ENCODE assay signal across 9 cellular contexts in the genomic region with DNA sequence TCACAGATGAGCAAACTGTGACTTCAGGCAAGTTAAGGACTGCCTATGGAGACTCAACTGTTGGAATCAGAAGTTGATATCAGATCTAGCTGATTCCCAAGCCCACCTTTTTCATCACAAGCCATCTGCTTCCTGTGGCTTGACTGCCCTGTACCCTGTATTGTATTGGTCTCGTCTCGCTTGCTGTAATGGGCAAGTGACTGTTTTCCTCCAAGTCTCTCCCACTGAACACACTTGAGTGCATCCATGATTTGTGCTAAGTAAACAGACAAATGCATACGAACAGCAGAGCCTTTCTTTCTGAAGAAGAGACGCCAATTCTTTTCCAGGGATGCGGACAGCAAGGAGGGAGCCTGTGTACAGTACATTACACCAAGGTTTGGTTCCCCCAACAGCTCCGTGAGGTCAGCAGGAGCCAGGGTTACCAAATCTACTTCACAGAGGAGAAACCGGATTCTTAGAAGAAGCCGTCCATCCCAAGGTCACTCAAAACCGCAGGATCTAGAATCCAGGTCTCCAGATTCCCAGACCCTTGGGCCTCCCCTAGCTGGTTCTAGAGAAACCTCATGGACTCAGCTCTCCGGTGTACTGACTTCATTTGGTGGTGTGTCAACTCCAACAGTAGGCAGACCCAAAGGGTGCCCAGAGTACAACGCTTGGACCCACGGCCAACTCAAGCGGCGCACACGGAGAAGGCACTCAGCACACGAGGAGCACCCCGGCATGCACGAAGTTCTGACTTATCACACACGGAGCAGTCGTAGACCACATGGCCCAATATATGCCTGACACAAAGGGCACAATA. TPM values are rescaled to one million over a fixed set of nuclear protein-coding genes. Genes with fewer than 3 reads are reported as not detected.
DNase-seq lines count a peak whose midpoint lies in the region; ATAC-seq and TF ChIP-seq lines count a peak whose summit lies in the region.
"Had no signal": no experiment of that assay in that cellular context is flagged by ENCODE, and none has a peak within 500 bp of the region (broad histone marks: within the 10 kb centered on the region; RNA-seq: fewer than 3 reads in every experiment).

No MANE protein-coding gene starts in this region.

- H3K36me3 Mint-ChIP-seq in activated naive CD8-positive, alpha-beta T cell = peaks cover 13% of the 10 kb centered on the region

- H3K27me3 ChIP-seq in left ventricle myocardium inferior (ENCODE audit: low read depth) = no peaks in the 10 kb centered on the region

- no peaks in the 10 kb centered on the region for H3K9me3 Mint-ChIP-seq in activated naive CD8-positive, alpha-beta T cell (ENCODE audit: low read depth)

- H3K9me3 ChIP-seq in left ventricle myocardium inferior (replicated peaks) = no peaks in the 10 kb centered on the region

- H3K4me1 ChIP-seq in left ventricle myocardium inferior = peaks cover 58% of the 10 kb centered on the region

- peaks cover 64% of the 10 kb centered on the region for H3K36me3 ChIP-seq in left ventricle myocardium inferior

- peaks cover 54% of the 10 kb centered on the region for H3K4me1 Mint-ChIP-seq in activated naive CD8-positive, alpha-beta T cell (ENCODE audit: low read depth)

- H3K27ac ChIP-seq in left ventricle myocardium inferior (replicated peaks) = peak overlapping the region; percentile 96

- H3K4me3 ChIP-seq in AG09309 (ENCODE audit: control insufficient read depth, low read depth, low read length) = peak overlapping the region; percentile 84
- peak overlapping the region; percentile 79 for H3K4me3 ChIP-seq in left ventricle myocardium inferior

- DNase-seq in AG09309 (ENCODE audit: low read depth) (no peak), M059J (ENCODE audit: low read depth) (peak; percentile 40), left ventricle myocardium inferior (no peak), renal cortical epithelial cell (ENCODE audit: low read depth) (peak; percentile 67)

- peak overlapping the region; percentile 94 for H3K4me3 Mint-ChIP-seq in activated naive CD8-positive, alpha-beta T cell

- H3K27me3 Mint-ChIP-seq in activated naive CD8-positive, alpha-beta T cell = no peaks in the 10 kb centered on the region

- TF ChIP-seq CTCF in AG09309 (IDR thresholded peaks at IDR 0.05; ENCODE audit: control insufficient read depth, insufficient read depth, low read depth, low read length, missing control alignments) (no peak), left ventricle myocardium inferior (IDR thresholded peaks at IDR 0.05; ENCODE audit: borderline replicate concordance) (no peak)

- ATAC-seq in GM18858 (IDR thresholded peaks at IDR 0.05; ENCODE audit: unreplicated experiment) = peak; percentile 1
- no peak for ATAC-seq in GM21381 (IDR thresholded peaks at IDR 0.05; ENCODE audit: unreplicated experiment)
- no peak for ATAC-seq in HG03460 (IDR thresholded peaks at IDR 0.05; ENCODE audit: unreplicated experiment)

- intact Hi-C loops in left ventricle myocardium inferior (cut with micrococcal nuclease) = no loop called here

- peak overlapping the region; percentile 96 for H3K27ac Mint-ChIP-seq in activated naive CD8-positive, alpha-beta T cell

RNA-seq across cellular contexts. Expression of a gene that starts 1.2 kb away (rescaled TPM):
- total RNA-seq in M059J (2014; rRNA removed; shearing (Covaris generic)) = 60.1 and 72.0 TPM in 2 replicates
- total RNA-seq in left ventricle myocardium inferior (138 TPM), renal cortical epithelial cell (14.4 and 50.9 TPM in 2 replicates)

RNA-seq across cellular contexts. Expression of a gene that starts 1.5 kb away (rescaled TPM):
- total RNA-seq in M059J (2014; rRNA removed; shearing (Covaris generic)) = 217 and 248 TPM in 2 replicates
- total RNA-seq in left ventricle myocardium inferior (56.9 TPM), renal cortical epithelial cell (161 and 196 TPM in 2 replicates)

RNA-seq across cellular contexts. Expression of a gene that starts 23.4 kb away (rescaled TPM):
- not detected in 2 replicates for total RNA-seq in M059J (2014; rRNA removed; shearing (Covaris generic))
- total RNA-seq in left ventricle myocardium inferior (not detected), renal cortical epithelial cell (not detected in 2 replicates)
- total RNA-seq: NCI-H460 had no signal

RNA-seq across cellular contexts. Expression of a gene that starts 27.0 kb away (rescaled TPM):
- total RNA-seq in M059J (2014; rRNA removed; shearing (Covaris generic)) = 21.4 and 24.5 TPM in 2 replicates
- total RNA-seq in left ventricle myocardium inferior = 31.4 TPM
- total RNA-seq in renal cortical epithelial cell = 16.3 and 34.8 TPM in 2 replicates

Comparison
In these comparisons a context has a peak if more than half of its experiments do, and no peak if none do; other contexts are left out.
1. DNase-seq: peak in M059J (single experiment) and renal cortical epithelial cell (single experiment); none in AG09309 (single experiment) and left ventricle myocardium inferior (single experiment).